In the genomic region with DNA sequence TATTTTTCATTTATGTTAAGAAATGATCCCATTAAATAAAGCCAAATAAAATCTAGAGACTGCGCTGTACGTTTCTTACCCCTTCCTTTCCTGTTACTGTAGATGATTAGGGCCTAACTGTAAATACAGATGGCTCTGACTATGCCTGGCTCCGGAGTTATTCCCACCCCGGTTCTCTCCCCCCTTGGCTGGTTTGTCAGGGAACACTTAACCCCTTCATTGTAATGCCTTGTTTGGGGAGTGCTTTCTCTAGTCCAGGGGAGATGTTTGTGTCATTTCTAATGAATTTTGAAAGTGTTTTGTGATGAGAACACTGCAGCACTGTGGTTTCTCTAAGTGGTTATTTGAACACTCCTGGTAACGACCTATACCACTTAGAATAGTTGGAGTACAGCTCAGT, we compare ENCODE assay signal across 1 cellular context.
A peak's percentile ranks its signal among the peaks of the same experiment; 100 is the strongest.
TF ChIP-seq lines count a peak whose summit lies in the region.

No MANE protein-coding gene starts in this region.

TF ChIP-seq in HepG2, 621 proteins besides CTCF, POLR2A, EP300 and RAD21:
- TF ChIP-seq ZNF543 (CRISPR knock-in tag; IDR thresholded peaks at IDR 0.05): no peak
- TF ChIP-seq, protein P1, sequence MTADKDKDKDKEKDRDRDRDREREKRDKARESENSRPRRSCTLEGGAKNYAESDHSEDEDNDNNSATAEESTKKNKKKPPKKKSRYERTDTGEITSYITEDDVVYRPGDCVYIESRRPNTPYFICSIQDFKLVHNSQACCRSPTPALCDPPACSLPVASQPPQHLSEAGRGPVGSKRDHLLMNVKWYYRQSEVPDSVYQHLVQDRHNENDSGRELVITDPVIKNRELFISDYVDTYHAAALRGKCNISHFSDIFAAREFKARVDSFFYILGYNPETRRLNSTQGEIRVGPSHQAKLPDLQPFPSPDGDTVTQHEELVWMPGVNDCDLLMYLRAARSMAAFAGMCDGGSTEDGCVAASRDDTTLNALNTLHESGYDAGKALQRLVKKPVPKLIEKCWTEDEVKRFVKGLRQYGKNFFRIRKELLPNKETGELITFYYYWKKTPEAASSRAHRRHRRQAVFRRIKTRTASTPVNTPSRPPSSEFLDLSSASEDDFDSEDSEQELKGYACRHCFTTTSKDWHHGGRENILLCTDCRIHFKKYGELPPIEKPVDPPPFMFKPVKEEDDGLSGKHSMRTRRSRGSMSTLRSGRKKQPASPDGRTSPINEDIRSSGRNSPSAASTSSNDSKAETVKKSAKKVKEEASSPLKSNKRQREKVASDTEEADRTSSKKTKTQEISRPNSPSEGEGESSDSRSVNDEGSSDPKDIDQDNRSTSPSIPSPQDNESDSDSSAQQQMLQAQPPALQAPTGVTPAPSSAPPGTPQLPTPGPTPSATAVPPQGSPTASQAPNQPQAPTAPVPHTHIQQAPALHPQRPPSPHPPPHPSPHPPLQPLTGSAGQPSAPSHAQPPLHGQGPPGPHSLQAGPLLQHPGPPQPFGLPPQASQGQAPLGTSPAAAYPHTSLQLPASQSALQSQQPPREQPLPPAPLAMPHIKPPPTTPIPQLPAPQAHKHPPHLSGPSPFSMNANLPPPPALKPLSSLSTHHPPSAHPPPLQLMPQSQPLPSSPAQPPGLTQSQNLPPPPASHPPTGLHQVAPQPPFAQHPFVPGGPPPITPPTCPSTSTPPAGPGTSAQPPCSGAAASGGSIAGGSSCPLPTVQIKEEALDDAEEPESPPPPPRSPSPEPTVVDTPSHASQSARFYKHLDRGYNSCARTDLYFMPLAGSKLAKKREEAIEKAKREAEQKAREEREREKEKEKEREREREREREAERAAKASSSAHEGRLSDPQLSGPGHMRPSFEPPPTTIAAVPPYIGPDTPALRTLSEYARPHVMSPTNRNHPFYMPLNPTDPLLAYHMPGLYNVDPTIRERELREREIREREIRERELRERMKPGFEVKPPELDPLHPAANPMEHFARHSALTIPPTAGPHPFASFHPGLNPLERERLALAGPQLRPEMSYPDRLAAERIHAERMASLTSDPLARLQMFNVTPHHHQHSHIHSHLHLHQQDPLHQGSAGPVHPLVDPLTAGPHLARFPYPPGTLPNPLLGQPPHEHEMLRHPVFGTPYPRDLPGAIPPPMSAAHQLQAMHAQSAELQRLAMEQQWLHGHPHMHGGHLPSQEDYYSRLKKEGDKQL (CRISPR knock-in tag; IDR thresholded peaks at IDR 0.05; ENCODE audit: low read depth): no peak
- TF ChIP-seq MTA1 (CRISPR knock-in tag; IDR thresholded peaks at IDR 0.05; ENCODE audit: borderline replicate concordance): no peak
- no peak for TF ChIP-seq ZNF382 (CRISPR knock-in tag; IDR thresholded peaks at IDR 0.05; ENCODE audit: borderline replicate concordance)
- TF ChIP-seq POLR2G (IDR thresholded peaks at IDR 0.05; ENCODE audit: low read depth, low read length): peak; percentile 51
- TF ChIP-seq ZNF652 (CRISPR knock-in tag; IDR thresholded peaks at IDR 0.05; ENCODE audit: borderline replicate concordance, low read depth): peak; percentile 35; the same call in 1 of the 2 replicates
- peak; percentile 21 for TF ChIP-seq RBM22 (optimal IDR thresholded peaks at IDR 0.05; ENCODE audit: low read length)
